8 cellular contexts compared by ENCODE assay signal in the genomic region with DNA sequence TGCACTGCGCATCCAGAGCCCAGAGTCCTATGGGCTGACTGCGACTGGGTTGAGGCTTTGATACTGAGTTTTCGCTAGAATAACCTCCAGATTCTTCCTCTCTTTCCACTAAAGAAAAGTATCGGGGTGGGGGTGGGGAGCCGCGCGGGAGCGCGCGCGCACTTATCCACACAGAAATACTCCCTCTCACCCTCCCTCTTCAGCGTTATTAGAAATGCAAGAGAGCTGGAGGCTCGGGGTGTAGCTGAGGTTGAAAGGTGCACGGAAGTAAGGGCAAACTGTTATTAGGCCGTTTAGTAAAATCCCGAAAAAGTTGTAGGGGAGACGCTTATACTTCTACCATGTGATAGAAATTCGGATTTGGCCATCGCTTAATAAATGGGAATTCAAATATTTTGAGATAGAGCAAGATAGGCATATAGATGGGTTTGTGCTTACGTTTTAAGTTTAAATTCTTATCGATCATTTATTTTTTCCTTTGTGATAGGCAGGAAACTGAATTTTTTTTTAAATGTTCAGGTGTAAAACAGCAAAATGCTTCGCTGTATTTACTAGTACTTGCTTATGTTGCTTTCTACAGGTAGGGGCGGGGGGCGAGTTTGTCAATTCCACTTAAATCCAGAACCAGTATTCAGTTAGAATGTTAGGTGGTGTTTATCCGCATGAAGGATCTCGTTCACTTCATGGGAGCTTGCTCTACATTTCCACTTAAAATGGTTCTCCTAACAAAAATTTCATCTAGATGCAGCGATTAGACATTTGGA. TPM values are rescaled to one million over a fixed set of nuclear protein-coding genes. Genes with fewer than 3 reads are reported as not detected.
DNase-seq lines count a peak whose midpoint lies in the region; ATAC-seq and TF ChIP-seq lines count a peak whose summit lies in the region.

No MANE protein-coding gene starts in this region.

- peaks cover 39% of the 10 kb centered on the region for H3K4me1 Mint-ChIP-seq in activated CD4-positive, alpha-beta memory T cell treated with anti-CD3 and anti-CD28 coated beads, Interleukin-2, amount 10 ng/mL, durations not matched to agents 7 days and 5 days
- peaks cover 31 to 64% (median 48%) of the 10 kb centered on the region in 7 donors for H3K4me1 Mint-ChIP-seq in naive thymus-derived CD4-positive, alpha-beta T cell

- peak overlapping the region; percentile 83 for H3K4me3 ChIP-seq in BE2C (ENCODE audit: low read depth, low read length)
- H3K4me3 ChIP-seq in naive thymus-derived CD4-positive, alpha-beta T cell (ENCODE audit: low read length): peak overlapping the region; percentile 90

- H3K36me3 ChIP-seq in BE2C: no peaks in the 10 kb centered on the region
- peaks cover 0 to 15% (median 0%) of the 10 kb centered on the region in 3 experiments for H3K36me3 ChIP-seq in naive thymus-derived CD4-positive, alpha-beta T cell (ENCODE audit: control insufficient read depth in 2 of 3, insufficient read depth in 3 of 3, low read length in 3 of 3)

- peak overlapping the region; percentile 95 for H3K4me3 Mint-ChIP-seq in activated CD4-positive, alpha-beta memory T cell treated with anti-CD3 and anti-CD28 coated beads, Interleukin-2, amount 10 ng/mL, durations not matched to agents 7 days and 5 days
- H3K4me3 Mint-ChIP-seq in naive thymus-derived CD4-positive, alpha-beta T cell: peak overlapping the region; percentile 85 to 100 (median 99)

- CTCF ChIA-PET in activated CD4-positive, alpha-beta memory T cell treated with anti-CD3 and anti-CD28 coated beads, Interleukin-2, amount 10 ng/mL, durations not matched to agents 7 days and 5 days (lab: Charles Lee): interaction anchor here (7.6 kb wide), 1 partner anchor 174 kb away, joined by 107 read pairs; no protein-coding TSS in a partner anchor
- CTCF ChIA-PET in naive thymus-derived CD4-positive, alpha-beta T cell (lab: Charles Lee): no interaction called here

- peak; percentile 19 for ATAC-seq in GM18909 (IDR thresholded peaks at IDR 0.05; ENCODE audit: poor library complexity, unreplicated experiment)
- ATAC-seq in naive thymus-derived CD4-positive, alpha-beta T cell: no peak
- no peak for ATAC-seq in GM21367 (IDR thresholded peaks at IDR 0.05; ENCODE audit: unreplicated experiment)

- H3K27me3 Mint-ChIP-seq in activated CD4-positive, alpha-beta memory T cell treated with anti-CD3 and anti-CD28 coated beads, Interleukin-2, amount 10 ng/mL, durations not matched to agents 7 days and 5 days: peaks cover 18% of the 10 kb centered on the region
- H3K27me3 Mint-ChIP-seq in naive thymus-derived CD4-positive, alpha-beta T cell: peaks cover 0 to 21% (median 0%) of the 10 kb centered on the region in 5 donors

- no peaks in the 10 kb centered on the region for H3K9me3 Mint-ChIP-seq in activated CD4-positive, alpha-beta memory T cell treated with anti-CD3 and anti-CD28 coated beads, Interleukin-2, amount 10 ng/mL, durations not matched to agents 7 days and 5 days
- peaks cover 0 to 2% (median 0%) of the 10 kb centered on the region in 11 donors for H3K9me3 Mint-ChIP-seq in naive thymus-derived CD4-positive, alpha-beta T cell

- peak overlapping the region; percentile 71 for H3K27ac ChIP-seq in naive thymus-derived CD4-positive, alpha-beta T cell (ENCODE audit: low read depth, low read length)

- POLR2A ChIA-PET in activated CD4-positive, alpha-beta memory T cell treated with anti-CD3 and anti-CD28 coated beads, Interleukin-2, amount 10 ng/mL, durations not matched to agents 7 days and 5 days (lab: Charles Lee): interaction anchor here (0.7 to 3.1 kb wide), 13 partner anchors 8 to 1515 kb away, joined by 3 to 13 read pairs (median 5); a partner anchor contains a TSS
- POLR2A ChIA-PET in naive thymus-derived CD4-positive, alpha-beta T cell (lab: Charles Lee): interaction anchor here (0.7 to 3.3 kb wide), 6 partner anchors 23 to 175 kb away, joined by 4 to 46 read pairs (median 6); a partner anchor contains a TSS

- no peaks in the 10 kb centered on the region for H3K27me3 ChIP-seq in BE2C
- peaks cover 0 to 6% of the 10 kb centered on the region in 2 donors for H3K27me3 ChIP-seq in naive thymus-derived CD4-positive, alpha-beta T cell (ENCODE audit: control insufficient read depth in 2 of 2, insufficient read depth in 2 of 2, low read length in 2 of 2)

- intact Hi-C loops in naive thymus-derived CD4-positive, alpha-beta T cell (cut with micrococcal nuclease): loop anchor here (1.0 to 10.0 kb wide), 7 partner anchors 9 to 1523 kb away; a partner anchor contains a TSS

- H3K9me3 ChIP-seq in BE2C: no peaks in the 10 kb centered on the region
- no peaks in the 10 kb centered on the region for H3K9me3 ChIP-seq in naive thymus-derived CD4-positive, alpha-beta T cell (ENCODE audit: control insufficient read depth in 2 of 3, low read length in 3 of 3)

- DNase-seq in BE2C (peak; percentile 21), NCI-H1436 treated with DMSO at 0.1 percent for 48 hours (lab: John Stamatoyannopoulos, UW) (peak; percentile 17), fibroblast of peridontal ligament (ENCODE audit: extremely low read depth) (peak; percentile 45), GOT3 (lab: John Stamatoyannopoulos, UW) (no peak)
- peak; percentile 29 for DNase-seq in activated CD4-positive, alpha-beta memory T cell treated with anti-CD3 and anti-CD28 coated beads, Interleukin-2, amount 10 ng/mL, durations not matched to agents 7 days and 5 days
- peak in 4 of 9 donors; percentile 26 to 40 (median 33) for DNase-seq in naive thymus-derived CD4-positive, alpha-beta T cell

- peaks cover 5% of the 10 kb centered on the region; the same call in 1 of the 2 replicates for H3K4me1 ChIP-seq in BE2C
- H3K4me1 ChIP-seq in naive thymus-derived CD4-positive, alpha-beta T cell (ENCODE audit: control insufficient read depth in 2 of 2, insufficient read depth in 2 of 2, low read length in 2 of 2): peaks cover 0 to 4% of the 10 kb centered on the region in 2 donors

- peak overlapping the region; percentile 87 for H3K27ac Mint-ChIP-seq in activated CD4-positive, alpha-beta memory T cell treated with anti-CD3 and anti-CD28 coated beads, Interleukin-2, amount 10 ng/mL, durations not matched to agents 7 days and 5 days
- peak overlapping the region; percentile 89 to 97 (median 91) for H3K27ac Mint-ChIP-seq in naive thymus-derived CD4-positive, alpha-beta T cell

- peaks cover 13% of the 10 kb centered on the region for H3K36me3 Mint-ChIP-seq in activated CD4-positive, alpha-beta memory T cell treated with anti-CD3 and anti-CD28 coated beads, Interleukin-2, amount 10 ng/mL, durations not matched to agents 7 days and 5 days (ENCODE audit: low read depth)
- H3K36me3 Mint-ChIP-seq in naive thymus-derived CD4-positive, alpha-beta T cell: peaks cover 0 to 4% (median 0%) of the 10 kb centered on the region in 5 donors

- TF ChIP-seq CTCF in BE2C (IDR thresholded peaks at IDR 0.05; ENCODE audit: low read depth, low read length): no peak

RNA-seq across cellular contexts. Expression of a gene that starts 1.1 kb away (rescaled TPM):
- 28.2 TPM for polyA plus RNA-seq in BE2C (2012; ENCODE audit: insufficient read depth, insufficient read length, low read depth)
- 10 to 100 TPM; 35.5 to 42.7 TPM for total RNA-seq in activated CD4-positive, alpha-beta memory T cell treated with anti-CD3 and anti-CD28 coated beads, Interleukin-2, amount 10 ng/mL, durations not matched to agents 7 days and 5 days
- 10 to 100 TPM; 37.9 to 98.2 (median 56.2) TPM for total RNA-seq in naive thymus-derived CD4-positive, alpha-beta T cell
- 10 to 100 TPM; 26.6 to 32.6 TPM for polyA plus RNA-seq in naive thymus-derived CD4-positive, alpha-beta T cell
